In genomic region chr3:38297947-38298711, GRCh38 we compare ENCODE assay signal across 10 cellular contexts. TPM values are rescaled to one million over a fixed set of nuclear protein-coding genes. Genes with fewer than 3 reads are reported as not detected.
DNase-seq lines count a peak whose midpoint lies in the region; ATAC-seq and TF ChIP-seq lines count a peak whose summit lies in the region.
"Had no signal": no experiment of that assay in that cellular context is flagged by ENCODE, and none has a peak within 500 bp of the region (broad histone marks: within the 10 kb centered on the region; RNA-seq: fewer than 3 reads in every experiment).

No MANE protein-coding gene starts in this region.

- DNase-seq in COLO829 (ENCODE audit: low spot score) = peak; percentile 34
- DNase-seq in astrocyte of the cerebellum (ENCODE audit: low read depth) = peak; percentile 6
- DNase-seq in memory B cell (ENCODE audit: low spot score in 2 of 2) = no peak
- DNase-seq in AG08396 (ENCODE audit: low spot score) = no peak
- DNase-seq in prostate gland (ENCODE audit: low spot score) = no peak
- DNase-seq: activated naive CD8-positive, alpha-beta T cell treated with anti-CD3 and anti-CD28 coated beads, Interleukin-2, amount 10 ng/mL, durations not matched to agents 7 days and 5 days; NCI-H1930 had no signal

- in situ Hi-C loops in astrocyte of the cerebellum (cut with HindIII; ENCODE audit: low sequenced_read_pairs) = no loop called here

- no peak overlapping the region for H3K27ac ChIP-seq in prostate gland

- TF ChIP-seq CTCF in astrocyte of the cerebellum (IDR thresholded peaks at IDR 0.05; ENCODE audit: low read depth, low read length, missing control alignments) (peak; percentile 42), prostate gland (IDR thresholded peaks at IDR 0.05) (peak in 1 of 4 experiments; percentile 17)

- peaks cover 4% of the 10 kb centered on the region for H3K4me1 Mint-ChIP-seq in memory B cell
- H3K4me1 Mint-ChIP-seq: activated naive CD8-positive, alpha-beta T cell treated with anti-CD3 and anti-CD28 coated beads, Interleukin-2, amount 10 ng/mL, durations not matched to agents 7 days and 5 days had no signal

- H3K27me3 ChIP-seq in prostate gland (replicated peaks; ENCODE audit: insufficient read depth) = no peaks in the 10 kb centered on the region

- H3K9me3 ChIP-seq in prostate gland = no peaks in the 10 kb centered on the region

- H3K4me1 ChIP-seq in prostate gland (replicated peaks) = no peaks in the 10 kb centered on the region

- H3K27me3 Mint-ChIP-seq in memory B cell = peaks cover 9% of the 10 kb centered on the region

- no peak for TF ChIP-seq POLR2A in prostate gland (IDR thresholded peaks at IDR 0.05)

- 87% methylated on average over 5 of the region's 5 CpGs for WGBS in prostate gland

- H3K9me3 Mint-ChIP-seq in memory B cell = no peaks in the 10 kb centered on the region
- H3K9me3 Mint-ChIP-seq: activated naive CD8-positive, alpha-beta T cell treated with anti-CD3 and anti-CD28 coated beads, Interleukin-2, amount 10 ng/mL, durations not matched to agents 7 days and 5 days had no signal

- no peak overlapping the region for H3K27ac Mint-ChIP-seq in memory B cell
- H3K27ac Mint-ChIP-seq: activated naive CD8-positive, alpha-beta T cell treated with anti-CD3 and anti-CD28 coated beads, Interleukin-2, amount 10 ng/mL, durations not matched to agents 7 days and 5 days had no signal

- no peaks in the 10 kb centered on the region for H3K36me3 Mint-ChIP-seq in memory B cell
- H3K36me3 Mint-ChIP-seq: activated naive CD8-positive, alpha-beta T cell treated with anti-CD3 and anti-CD28 coated beads, Interleukin-2, amount 10 ng/mL, durations not matched to agents 7 days and 5 days had no signal

- intact Hi-C loops in prostate gland (cut with DNase I) = no loop called here

- no peaks in the 10 kb centered on the region for H3K36me3 ChIP-seq in prostate gland

- H3K4me3 ChIP-seq in astrocyte of the cerebellum (ENCODE audit: low read depth, low read length) (no peak overlapping the region), prostate gland (no peak overlapping the region)

- H3K4me3 Mint-ChIP-seq in memory B cell = no peak overlapping the region
- H3K4me3 Mint-ChIP-seq: activated naive CD8-positive, alpha-beta T cell treated with anti-CD3 and anti-CD28 coated beads, Interleukin-2, amount 10 ng/mL, durations not matched to agents 7 days and 5 days had no signal

- ATAC-seq in HG03175 (IDR thresholded peaks at IDR 0.05; ENCODE audit: unreplicated experiment) (peak; percentile 70), memory B cell (ENCODE audit: low read depth) (peak; percentile 59), HG03135 (IDR thresholded peaks at IDR 0.05; ENCODE audit: unreplicated experiment) (no peak), GM18858 (IDR thresholded peaks at IDR 0.05; ENCODE audit: unreplicated experiment) (no peak)

RNA-seq across cellular contexts. Expression of gene SLC22A14, which starts 16.0 kb away (rescaled TPM):
- 1 to 10 TPM in 1 of 2 donors, under 1 TPM in 1; 0.64 to 1.5 TPM for total RNA-seq in prostate gland

RNA-seq across cellular contexts. Expression of gene SLC22A13, which starts 32.5 kb away (rescaled TPM):
- total RNA-seq in prostate gland = 1 to 10 TPM in 1 of 2 donors, not detected in 1; 1.6 TPM

RNA-seq across cellular contexts. Expression of gene XYLB, which starts 48.5 kb away (rescaled TPM):
- total RNA-seq in prostate gland = 1 to 10 TPM; 4.9 TPM

Comparison
In these comparisons a context has a peak if more than half of its experiments do, and no peak if none do; other contexts are left out.
1. DNase-seq: peak in COLO829 (single experiment) and astrocyte of the cerebellum (single experiment); none in memory B cell (0 of 2), AG08396 (single experiment) and prostate gland (single experiment).
2. ATAC-seq: peak in HG03175 (single experiment) and memory B cell (single experiment); none in HG03135 (single experiment) and GM18858 (single experiment).